1 cellular context compared by ENCODE assay signal in the genomic region with DNA sequence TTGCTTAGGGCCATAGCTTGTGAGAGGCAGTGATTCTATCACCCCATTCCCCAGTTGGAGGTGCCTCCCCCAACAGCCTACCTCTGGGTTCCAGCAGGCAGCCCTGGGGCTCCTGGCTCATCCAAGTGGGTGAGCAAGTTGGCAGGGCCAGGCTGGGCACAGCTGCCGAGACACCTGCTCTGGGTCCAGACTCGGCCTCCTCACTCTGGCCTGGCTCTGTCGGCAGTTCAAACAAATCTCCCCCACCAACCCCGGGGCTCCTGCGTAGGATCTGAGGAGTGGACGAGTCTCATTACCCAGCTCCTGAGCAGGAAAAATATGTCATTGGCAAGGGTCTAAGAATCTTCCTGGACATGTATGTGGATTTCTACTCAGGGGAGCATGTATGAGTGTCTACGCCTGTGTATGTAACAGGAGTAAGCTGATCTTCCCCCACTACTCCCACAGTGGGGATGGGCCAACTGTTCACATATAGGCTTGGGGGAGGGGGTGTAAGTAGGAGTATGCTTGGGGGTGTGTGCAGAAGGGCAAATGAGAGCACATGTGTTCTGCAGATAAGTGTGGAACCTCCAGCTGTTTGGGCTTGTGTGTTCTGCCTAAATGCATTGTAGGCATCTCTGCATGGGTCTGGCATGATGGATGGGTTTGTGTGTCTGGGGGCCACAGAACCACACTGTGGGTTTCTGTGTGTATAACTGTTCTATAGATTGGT.
TF ChIP-seq lines count a peak whose summit lies in the region.

No MANE protein-coding gene starts in this region.

TF ChIP-seq in HepG2, 621 proteins besides CTCF, POLR2A, EP300 and RAD21 (continued from another document and continues in another):
- TF ChIP-seq, protein P1, sequence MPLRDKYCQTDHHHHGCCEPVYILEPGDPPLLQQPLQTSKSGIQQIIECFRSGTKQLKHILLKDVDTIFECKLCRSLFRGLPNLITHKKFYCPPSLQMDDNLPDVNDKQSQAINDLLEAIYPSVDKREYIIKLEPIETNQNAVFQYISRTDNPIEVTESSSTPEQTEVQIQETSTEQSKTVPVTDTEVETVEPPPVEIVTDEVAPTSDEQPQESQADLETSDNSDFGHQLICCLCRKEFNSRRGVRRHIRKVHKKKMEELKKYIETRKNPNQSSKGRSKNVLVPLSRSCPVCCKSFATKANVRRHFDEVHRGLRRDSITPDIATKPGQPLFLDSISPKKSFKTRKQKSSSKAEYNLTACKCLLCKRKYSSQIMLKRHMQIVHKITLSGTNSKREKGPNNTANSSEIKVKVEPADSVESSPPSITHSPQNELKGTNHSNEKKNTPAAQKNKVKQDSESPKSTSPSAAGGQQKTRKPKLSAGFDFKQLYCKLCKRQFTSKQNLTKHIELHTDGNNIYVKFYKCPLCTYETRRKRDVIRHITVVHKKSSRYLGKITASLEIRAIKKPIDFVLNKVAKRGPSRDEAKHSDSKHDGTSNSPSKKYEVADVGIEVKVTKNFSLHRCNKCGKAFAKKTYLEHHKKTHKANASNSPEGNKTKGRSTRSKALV (CRISPR knock-in tag; IDR thresholded peaks at IDR 0.05) = no peak; the same call in 1 of the 2 replicates
- TF ChIP-seq ZFAT (CRISPR knock-in tag; conservative IDR thresholded peaks at IDR 0.05) (no peak), ZBTB38 (CRISPR knock-in tag; IDR thresholded peaks at IDR 0.05) (peak; percentile 57), KAT2B (IDR thresholded peaks at IDR 0.05; ENCODE audit: borderline replicate concordance, low read depth, low read length) (no peak), ZNF446 (CRISPR knock-in tag; IDR thresholded peaks at IDR 0.05) (peak; percentile 71), ZNF749 (CRISPR knock-in tag; IDR thresholded peaks at IDR 0.05; ENCODE audit: borderline replicate concordance) (no peak; the same call in 1 of the 2 replicates), ARHGAP35 (CRISPR knock-in tag; IDR thresholded peaks at IDR 0.05; ENCODE audit: borderline replicate concordance) (no peak), LCORL (IDR thresholded peaks at IDR 0.05) (no peak), LCORL (CRISPR knock-in tag; IDR thresholded peaks at IDR 0.05) (no peak), HMG20A (CRISPR knock-in tag; IDR thresholded peaks at IDR 0.05; ENCODE audit: borderline replicate concordance) (peak; percentile 10; the same call in 1 of the 2 replicates), PLRG1 (conservative IDR thresholded peaks at IDR 0.05) (no peak), CBX2 (IDR thresholded peaks at IDR 0.05; ENCODE audit: low read depth, low read length) (no peak), CBX2 (CRISPR knock-in tag; IDR thresholded peaks at IDR 0.05; ENCODE audit: low read depth) (peak; percentile 37; the same call in 1 of the 2 replicates), ZNF230 (CRISPR knock-in tag; IDR thresholded peaks at IDR 0.05) (no peak; the same call in 1 of the 2 replicates), ZNF776 (CRISPR knock-in tag; IDR thresholded peaks at IDR 0.05) (no peak), JDP2 (CRISPR knock-in tag; IDR thresholded peaks at IDR 0.05; ENCODE audit: borderline replicate concordance) (no peak; the same call in 1 of the 2 replicates), ZFP90 (CRISPR knock-in tag; IDR thresholded peaks at IDR 0.05; ENCODE audit: borderline replicate concordance) (peak; percentile 21; the same call in 1 of the 2 replicates), MATR3 (CRISPR knock-in tag; IDR thresholded peaks at IDR 0.05) (no peak), SRSF4 (IDR thresholded peaks at IDR 0.05; ENCODE audit: low read depth, low read length, poor library complexity, severe bottlenecking) (peak; percentile 99), ATF1 (CRISPR knock-in tag; IDR thresholded peaks at IDR 0.05) (peak; percentile 70; the same call in 1 of the 2 replicates), MAFF (IDR thresholded peaks at IDR 0.05; ENCODE audit: low read depth, low read length) (peak; percentile 0; the same call in 1 of the 2 replicates), ZNF674 (CRISPR knock-in tag; IDR thresholded peaks at IDR 0.05; ENCODE audit: low read depth) (0 out of 2 replicates have a peak, but pooled peaks have one; percentile 55), FOXC1 (CRISPR knock-in tag; IDR thresholded peaks at IDR 0.05; ENCODE audit: borderline replicate concordance) (peak; percentile 29; the same call in 1 of the 2 replicates), ZNF563 (CRISPR knock-in tag; IDR thresholded peaks at IDR 0.05) (peak; percentile 82; the same call in 1 of the 2 replicates), SIN3A (IDR thresholded peaks at IDR 0.05; ENCODE audit: borderline replicate concordance, low read depth, low read length) (peak; percentile 90), TBL1XR1 (IDR thresholded peaks at IDR 0.05; ENCODE audit: borderline replicate concordance, low read length, partially characterized antibody) (peak; percentile 39), ZNF766 (CRISPR knock-in tag; IDR thresholded peaks at IDR 0.05; ENCODE audit: borderline replicate concordance) (no peak), ZC3H13 (CRISPR knock-in tag; IDR thresholded peaks at IDR 0.05) (peak; percentile 100), DNMT3B (CRISPR knock-in tag; conservative IDR thresholded peaks at IDR 0.05) (peak; percentile 24; the same call in 1 of the 2 replicates), ZNF317 (CRISPR knock-in tag; IDR thresholded peaks at IDR 0.05) (peak; percentile 92), ZC3H4 (CRISPR knock-in tag; IDR thresholded peaks at IDR 0.05; ENCODE audit: borderline replicate concordance) (peak; percentile 97), HNRNPL (IDR thresholded peaks at IDR 0.05; ENCODE audit: low read depth, low read length) (peak; percentile 98), ZNF775 (CRISPR knock-in tag; IDR thresholded peaks at IDR 0.05; ENCODE audit: borderline replicate concordance) (no peak; the same call in 1 of the 2 replicates), ZNF878 (CRISPR knock-in tag; IDR thresholded peaks at IDR 0.05) (peak; percentile 86), BCL6 (CRISPR knock-in tag; IDR thresholded peaks at IDR 0.05) (peak; percentile 59; the same call in 1 of the 2 replicates), SMARCC2 (IDR thresholded peaks at IDR 0.05) (peak; percentile 57; the same call in 1 of the 2 replicates), ZNF552 (CRISPR knock-in tag; IDR thresholded peaks at IDR 0.05; ENCODE audit: borderline replicate concordance) (peak; percentile 83; the same call in 1 of the 2 replicates), BHLHE40 (IDR thresholded peaks at IDR 0.05; ENCODE audit: low read length) (peak; percentile 56), FOXP1 (IDR thresholded peaks at IDR 0.05) (no peak), FOXP1 (CRISPR knock-in tag; IDR thresholded peaks at IDR 0.05) (no peak; the same call in 1 of the 2 replicates), ARNT (IDR thresholded peaks at IDR 0.05) (no peak), ZNF260 (CRISPR knock-in tag; IDR thresholded peaks at IDR 0.05; ENCODE audit: borderline replicate concordance, low read depth) (no peak), ZNF326 (CRISPR knock-in tag; IDR thresholded peaks at IDR 0.05; ENCODE audit: borderline replicate concordance) (peak; percentile 89; the same call in 1 of the 2 replicates)
- TF ChIP-seq, protein P2, sequence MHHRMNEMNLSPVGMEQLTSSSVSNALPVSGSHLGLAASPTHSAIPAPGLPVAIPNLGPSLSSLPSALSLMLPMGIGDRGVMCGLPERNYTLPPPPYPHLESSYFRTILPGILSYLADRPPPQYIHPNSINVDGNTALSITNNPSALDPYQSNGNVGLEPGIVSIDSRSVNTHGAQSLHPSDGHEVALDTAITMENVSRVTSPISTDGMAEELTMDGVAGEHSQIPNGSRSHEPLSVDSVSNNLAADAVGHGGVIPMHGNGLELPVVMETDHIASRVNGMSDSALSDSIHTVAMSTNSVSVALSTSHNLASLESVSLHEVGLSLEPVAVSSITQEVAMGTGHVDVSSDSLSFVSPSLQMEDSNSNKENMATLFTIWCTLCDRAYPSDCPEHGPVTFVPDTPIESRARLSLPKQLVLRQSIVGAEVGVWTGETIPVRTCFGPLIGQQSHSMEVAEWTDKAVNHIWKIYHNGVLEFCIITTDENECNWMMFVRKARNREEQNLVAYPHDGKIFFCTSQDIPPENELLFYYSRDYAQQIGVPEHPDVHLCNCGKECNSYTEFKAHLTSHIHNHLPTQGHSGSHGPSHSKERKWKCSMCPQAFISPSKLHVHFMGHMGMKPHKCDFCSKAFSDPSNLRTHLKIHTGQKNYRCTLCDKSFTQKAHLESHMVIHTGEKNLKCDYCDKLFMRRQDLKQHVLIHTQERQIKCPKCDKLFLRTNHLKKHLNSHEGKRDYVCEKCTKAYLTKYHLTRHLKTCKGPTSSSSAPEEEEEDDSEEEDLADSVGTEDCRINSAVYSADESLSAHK (CRISPR knock-in tag; IDR thresholded peaks at IDR 0.05; ENCODE audit: borderline replicate concordance) = peak; percentile 39; the same call in 1 of the 2 replicates
- TF ChIP-seq, protein P3, sequence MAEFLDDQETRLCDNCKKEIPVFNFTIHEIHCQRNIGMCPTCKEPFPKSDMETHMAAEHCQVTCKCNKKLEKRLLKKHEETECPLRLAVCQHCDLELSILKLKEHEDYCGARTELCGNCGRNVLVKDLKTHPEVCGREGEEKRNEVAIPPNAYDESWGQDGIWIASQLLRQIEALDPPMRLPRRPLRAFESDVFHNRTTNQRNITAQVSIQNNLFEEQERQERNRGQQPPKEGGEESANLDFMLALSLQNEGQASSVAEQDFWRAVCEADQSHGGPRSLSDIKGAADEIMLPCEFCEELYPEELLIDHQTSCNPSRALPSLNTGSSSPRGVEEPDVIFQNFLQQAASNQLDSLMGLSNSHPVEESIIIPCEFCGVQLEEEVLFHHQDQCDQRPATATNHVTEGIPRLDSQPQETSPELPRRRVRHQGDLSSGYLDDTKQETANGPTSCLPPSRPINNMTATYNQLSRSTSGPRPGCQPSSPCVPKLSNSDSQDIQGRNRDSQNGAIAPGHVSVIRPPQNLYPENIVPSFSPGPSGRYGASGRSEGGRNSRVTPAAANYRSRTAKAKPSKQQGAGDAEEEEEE (CRISPR knock-in tag; IDR thresholded peaks at IDR 0.05; ENCODE audit: borderline replicate concordance) = no peak
- TF ChIP-seq, protein P4, sequence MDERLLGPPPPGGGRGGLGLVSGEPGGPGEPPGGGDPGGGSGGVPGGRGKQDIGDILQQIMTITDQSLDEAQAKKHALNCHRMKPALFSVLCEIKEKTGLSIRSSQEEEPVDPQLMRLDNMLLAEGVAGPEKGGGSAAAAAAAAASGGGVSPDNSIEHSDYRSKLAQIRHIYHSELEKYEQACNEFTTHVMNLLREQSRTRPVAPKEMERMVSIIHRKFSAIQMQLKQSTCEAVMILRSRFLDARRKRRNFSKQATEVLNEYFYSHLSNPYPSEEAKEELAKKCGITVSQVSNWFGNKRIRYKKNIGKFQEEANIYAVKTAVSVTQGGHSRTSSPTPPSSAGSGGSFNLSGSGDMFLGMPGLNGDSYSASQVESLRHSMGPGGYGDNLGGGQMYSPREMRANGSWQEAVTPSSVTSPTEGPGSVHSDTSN (CRISPR knock-in tag; IDR thresholded peaks at IDR 0.05) = no peak
- TF ChIP-seq, protein P5, sequence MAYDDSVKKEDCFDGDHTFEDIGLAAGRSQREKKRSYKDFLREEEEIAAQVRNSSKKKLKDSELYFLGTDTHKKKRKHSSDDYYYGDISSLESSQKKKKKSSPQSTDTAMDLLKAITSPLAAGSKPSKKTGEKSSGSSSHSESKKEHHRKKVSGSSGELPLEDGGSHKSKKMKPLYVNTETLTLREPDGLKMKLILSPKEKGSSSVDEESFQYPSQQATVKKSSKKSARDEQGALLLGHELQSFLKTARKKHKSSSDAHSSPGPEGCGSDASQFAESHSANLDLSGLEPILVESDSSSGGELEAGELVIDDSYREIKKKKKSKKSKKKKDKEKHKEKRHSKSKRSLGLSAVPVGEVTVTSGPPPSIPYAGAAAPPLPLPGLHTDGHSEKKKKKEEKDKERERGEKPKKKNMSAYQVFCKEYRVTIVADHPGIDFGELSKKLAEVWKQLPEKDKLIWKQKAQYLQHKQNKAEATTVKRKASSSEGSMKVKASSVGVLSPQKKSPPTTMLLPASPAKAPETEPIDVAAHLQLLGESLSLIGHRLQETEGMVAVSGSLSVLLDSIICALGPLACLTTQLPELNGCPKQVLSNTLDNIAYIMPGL (CRISPR knock-in tag; IDR thresholded peaks at IDR 0.05; ENCODE audit: borderline replicate concordance in 1 of 2, low read depth in 1 of 2) = peak; percentile 78 to 82
- TF ChIP-seq, protein P6, sequence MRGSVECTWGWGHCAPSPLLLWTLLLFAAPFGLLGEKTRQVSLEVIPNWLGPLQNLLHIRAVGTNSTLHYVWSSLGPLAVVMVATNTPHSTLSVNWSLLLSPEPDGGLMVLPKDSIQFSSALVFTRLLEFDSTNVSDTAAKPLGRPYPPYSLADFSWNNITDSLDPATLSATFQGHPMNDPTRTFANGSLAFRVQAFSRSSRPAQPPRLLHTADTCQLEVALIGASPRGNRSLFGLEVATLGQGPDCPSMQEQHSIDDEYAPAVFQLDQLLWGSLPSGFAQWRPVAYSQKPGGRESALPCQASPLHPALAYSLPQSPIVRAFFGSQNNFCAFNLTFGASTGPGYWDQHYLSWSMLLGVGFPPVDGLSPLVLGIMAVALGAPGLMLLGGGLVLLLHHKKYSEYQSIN (CRISPR knock-in tag; IDR thresholded peaks at IDR 0.05; ENCODE audit: borderline replicate concordance) = no peak
- TF ChIP-seq, protein P7, sequence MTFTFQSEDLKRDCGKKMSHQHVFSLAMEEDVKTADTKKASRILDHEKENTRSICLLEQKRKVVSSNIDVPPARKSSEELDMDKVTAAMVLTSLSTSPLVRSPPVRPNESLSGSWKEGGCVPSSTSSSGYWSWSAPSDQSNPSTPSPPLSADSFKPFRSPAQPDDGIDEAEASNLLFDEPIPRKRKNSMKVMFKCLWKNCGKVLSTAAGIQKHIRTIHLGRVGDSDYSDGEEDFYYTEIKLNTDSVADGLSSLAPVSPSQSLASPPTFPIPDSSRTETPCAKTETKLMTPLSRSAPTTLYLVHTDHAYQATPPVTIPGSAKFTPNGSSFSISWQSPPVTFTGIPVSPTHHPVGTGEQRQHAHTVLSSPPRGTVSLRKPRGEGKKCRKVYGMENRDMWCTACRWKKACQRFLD (CRISPR knock-in tag; IDR thresholded peaks at IDR 0.05; ENCODE audit: borderline replicate concordance) = no peak
- TF ChIP-seq, protein P8, sequence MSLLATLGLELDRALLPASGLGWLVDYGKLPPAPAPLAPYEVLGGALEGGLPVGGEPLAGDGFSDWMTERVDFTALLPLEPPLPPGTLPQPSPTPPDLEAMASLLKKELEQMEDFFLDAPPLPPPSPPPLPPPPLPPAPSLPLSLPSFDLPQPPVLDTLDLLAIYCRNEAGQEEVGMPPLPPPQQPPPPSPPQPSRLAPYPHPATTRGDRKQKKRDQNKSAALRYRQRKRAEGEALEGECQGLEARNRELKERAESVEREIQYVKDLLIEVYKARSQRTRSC (CRISPR knock-in tag; IDR thresholded peaks at IDR 0.05; ENCODE audit: low read depth) = no peak; the same call in 1 of the 2 replicates
- TF ChIP-seq, protein P9, sequence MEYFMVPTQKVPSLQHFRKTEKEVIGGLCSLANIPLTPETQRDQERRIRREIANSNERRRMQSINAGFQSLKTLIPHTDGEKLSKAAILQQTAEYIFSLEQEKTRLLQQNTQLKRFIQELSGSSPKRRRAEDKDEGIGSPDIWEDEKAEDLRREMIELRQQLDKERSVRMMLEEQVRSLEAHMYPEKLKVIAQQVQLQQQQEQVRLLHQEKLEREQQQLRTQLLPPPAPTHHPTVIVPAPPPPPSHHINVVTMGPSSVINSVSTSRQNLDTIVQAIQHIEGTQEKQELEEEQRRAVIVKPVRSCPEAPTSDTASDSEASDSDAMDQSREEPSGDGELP (IDR thresholded peaks at IDR 0.05; ENCODE audit: borderline replicate concordance, low read depth) = peak; percentile 97
- TF ChIP-seq, protein P10, sequence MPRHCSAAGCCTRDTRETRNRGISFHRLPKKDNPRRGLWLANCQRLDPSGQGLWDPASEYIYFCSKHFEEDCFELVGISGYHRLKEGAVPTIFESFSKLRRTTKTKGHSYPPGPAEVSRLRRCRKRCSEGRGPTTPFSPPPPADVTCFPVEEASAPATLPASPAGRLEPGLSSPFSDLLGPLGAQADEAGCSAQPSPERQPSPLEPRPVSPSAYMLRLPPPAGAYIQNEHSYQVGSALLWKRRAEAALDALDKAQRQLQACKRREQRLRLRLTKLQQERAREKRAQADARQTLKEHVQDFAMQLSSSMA (CRISPR knock-in tag; IDR thresholded peaks at IDR 0.05) = 0 out of 2 replicates have a peak, but pooled peaks have one; percentile 14
